In genomic region chr20:8018928-8019177, GRCh38 we compare ENCODE assay signal across 8 cellular contexts. TPM values are rescaled to one million over a fixed set of nuclear protein-coding genes. Genes with fewer than 3 reads are reported as not detected.
DNase-seq lines count a peak whose midpoint lies in the region; ATAC-seq and TF ChIP-seq lines count a peak whose summit lies in the region.

No MANE protein-coding gene starts in this region.

- peaks cover 17 to 49% (median 46%) of the 10 kb centered on the region in 7 donors for H3K4me1 Mint-ChIP-seq in naive thymus-derived CD4-positive, alpha-beta T cell

- H3K4me3 Mint-ChIP-seq in naive thymus-derived CD4-positive, alpha-beta T cell: peak overlapping the region in 9 of 10 donors; percentile 87 to 96 (median 94)

- peak overlapping the region; percentile 78 to 94 (median 87) for H3K27ac Mint-ChIP-seq in naive thymus-derived CD4-positive, alpha-beta T cell

- peaks cover 0 to 7% (median 3%) of the 10 kb centered on the region in 5 donors for H3K36me3 Mint-ChIP-seq in naive thymus-derived CD4-positive, alpha-beta T cell

- peak; percentile 80 for DNase-seq in DMS 273 (lab: John Stamatoyannopoulos, UW; ENCODE audit: unreplicated experiment)
- no peak for DNase-seq in effector memory CD4-positive, alpha-beta T cell
- DNase-seq in naive thymus-derived CD4-positive, alpha-beta T cell: peak in 6 of 9 donors; percentile 45 to 79 (median 74)
- DNase-seq in erythroblast (lab: John Stamatoyannopoulos, UW): no peak
- no peak for DNase-seq in glomerular visceral epithelial cell (ENCODE audit: extremely low spot score)

- no peaks in the 10 kb centered on the region for H3K9me3 ChIP-seq in OCI-LY3 (ENCODE audit: insufficient read depth, low read length)
- H3K9me3 ChIP-seq in effector memory CD4-positive, alpha-beta T cell (ENCODE audit: control insufficient read depth, low read length): no peaks in the 10 kb centered on the region
- H3K9me3 ChIP-seq in naive thymus-derived CD4-positive, alpha-beta T cell (ENCODE audit: control insufficient read depth in 2 of 3, low read length in 3 of 3): no peaks in the 10 kb centered on the region

- peaks cover 0 to 5% (median 0%) of the 10 kb centered on the region in 5 donors for H3K27me3 Mint-ChIP-seq in naive thymus-derived CD4-positive, alpha-beta T cell

- TF ChIP-seq POLR2A in erythroblast (IDR thresholded peaks at IDR 0.05; ENCODE audit: low read length): no peak

- intact Hi-C loops in naive thymus-derived CD4-positive, alpha-beta T cell (cut with micrococcal nuclease): loop anchor here (1.0 to 5.0 kb wide), 6 partner anchors 8 to 193 kb away; partner anchors contain the start of gene PLCB1 (in 1 of the 2)

- no peak; the same call in 1 of the 2 replicates for TF ChIP-seq CTCF in OCI-LY3 (IDR thresholded peaks at IDR 0.05; ENCODE audit: low read depth, low read length)

- H3K4me1 ChIP-seq in OCI-LY3 (ENCODE audit: low read length): peaks cover 13% of the 10 kb centered on the region
- peaks cover 18% of the 10 kb centered on the region for H3K4me1 ChIP-seq in effector memory CD4-positive, alpha-beta T cell (ENCODE audit: control insufficient read depth, insufficient read depth, low read length, poor library complexity, severe bottlenecking)
- H3K4me1 ChIP-seq in naive thymus-derived CD4-positive, alpha-beta T cell (ENCODE audit: control insufficient read depth in 2 of 2, insufficient read depth in 2 of 2, low read length in 2 of 2): peaks cover 24% of the 10 kb centered on the region in 2 donors

- H3K9ac ChIP-seq in OCI-LY3 (ENCODE audit: low read length): peak overlapping the region; percentile 73

- no peaks in the 10 kb centered on the region for H3K9me3 Mint-ChIP-seq in naive thymus-derived CD4-positive, alpha-beta T cell

- peak overlapping the region; percentile 59 for H3K4me2 ChIP-seq in OCI-LY3 (ENCODE audit: low read length)

- CTCF ChIA-PET in naive thymus-derived CD4-positive, alpha-beta T cell (lab: Charles Lee): no interaction called here

- peak overlapping the region; percentile 80 for H3K4me3 ChIP-seq in OCI-LY3 (ENCODE audit: low read length)
- peak overlapping the region; percentile 93 for H3K4me3 ChIP-seq in effector memory CD4-positive, alpha-beta T cell (ENCODE audit: insufficient read depth, low read depth, low read length, poor library complexity, severe bottlenecking)
- H3K4me3 ChIP-seq in naive thymus-derived CD4-positive, alpha-beta T cell (ENCODE audit: low read length): peak overlapping the region; percentile 82

- peaks cover 7% of the 10 kb centered on the region; the same call in 1 of the 2 replicates for H3K27me3 ChIP-seq in OCI-LY3 (ENCODE audit: low read depth, low read length)
- H3K27me3 ChIP-seq in effector memory CD4-positive, alpha-beta T cell (replicated peaks; ENCODE audit: control insufficient read depth, insufficient read depth, low read length, poor library complexity, severe bottlenecking): no peaks in the 10 kb centered on the region
- H3K27me3 ChIP-seq in naive thymus-derived CD4-positive, alpha-beta T cell (ENCODE audit: control insufficient read depth in 2 of 2, insufficient read depth in 2 of 2, low read length in 2 of 2): no peaks in the 10 kb centered on the region

- H3K27ac ChIP-seq in OCI-LY3 (ENCODE audit: low read length): no peak overlapping the region
- peak overlapping the region; percentile 90 for H3K27ac ChIP-seq in effector memory CD4-positive, alpha-beta T cell (ENCODE audit: insufficient read depth, low read length, poor library complexity, severe bottlenecking)
- H3K27ac ChIP-seq in naive thymus-derived CD4-positive, alpha-beta T cell (ENCODE audit: low read depth, low read length): peak overlapping the region; percentile 90

- H4K20me1 ChIP-seq in OCI-LY3 (ENCODE audit: insufficient read depth, low read length): no peaks in the 10 kb centered on the region

- POLR2A ChIA-PET in naive thymus-derived CD4-positive, alpha-beta T cell (lab: Charles Lee): no interaction called here

- peak; percentile 10 for ATAC-seq in GM19372 (IDR thresholded peaks at IDR 0.05; ENCODE audit: low read depth, unreplicated experiment)
- ATAC-seq in HG03378 (IDR thresholded peaks at IDR 0.05; ENCODE audit: unreplicated experiment): peak; percentile 26
- ATAC-seq in naive thymus-derived CD4-positive, alpha-beta T cell: peak; percentile 23

- no peaks in the 10 kb centered on the region for H3K79me2 ChIP-seq in OCI-LY3 (ENCODE audit: low read length)

- peak overlapping the region; percentile 72 for H2AFZ ChIP-seq in OCI-LY3 (ENCODE audit: low read depth, low read length)

- no peaks in the 10 kb centered on the region for H3K36me3 ChIP-seq in OCI-LY3 (replicated peaks; ENCODE audit: low read depth, low read length)
- H3K36me3 ChIP-seq in effector memory CD4-positive, alpha-beta T cell (ENCODE audit: control insufficient read depth, insufficient read depth, low read length): no peaks in the 10 kb centered on the region
- H3K36me3 ChIP-seq in naive thymus-derived CD4-positive, alpha-beta T cell (ENCODE audit: control insufficient read depth in 2 of 3, insufficient read depth in 3 of 3, low read length in 3 of 3): peaks cover 0 to 4% (median 0%) of the 10 kb centered on the region in 3 experiments

RNA-seq across cellular contexts. Expression of gene TMX4, which starts 0.7 kb away (rescaled TPM):
- total RNA-seq in naive thymus-derived CD4-positive, alpha-beta T cell: 10 to 100 TPM; 32.1 to 45.5 (median 39.7) TPM
- polyA plus RNA-seq in naive thymus-derived CD4-positive, alpha-beta T cell: 10 to 100 TPM; 32.4 to 34.7 TPM

Comparison
In these comparisons a context has a peak if more than half of its experiments do, and no peak if none do; other contexts are left out.
1. DNase-seq: peak in DMS 273 (single experiment) and naive thymus-derived CD4-positive, alpha-beta T cell (6 of 9); none in effector memory CD4-positive, alpha-beta T cell (0 of 3), erythroblast (0 of 2) and glomerular visceral epithelial cell (single experiment).
2. Peak in every context shown above with its lines, with median percentiles within 50 percentile points of each other: ATAC-seq and H3K4me3 ChIP-seq.